1 cellular context compared by ENCODE assay signal in genomic region chr5:149170292-149170691, GRCh38.
TF ChIP-seq lines count a peak whose summit lies in the region.

No MANE protein-coding gene starts in this region.

TF ChIP-seq in IMR-90, 13 proteins besides CTCF, POLR2A, EP300 and RAD21:
- TF ChIP-seq BHLHE40 (IDR thresholded peaks at IDR 0.05; ENCODE audit: low read depth, low read length) (no peak), CEBPB (IDR thresholded peaks at IDR 0.05; ENCODE audit: low read depth, low read length) (no peak), MAFK (IDR thresholded peaks at IDR 0.05; ENCODE audit: low read depth, low read length) (peak; percentile 41; the same call in 1 of the 2 replicates)
